ENCODE assay signal across 20 cellular contexts in the genomic region with DNA sequence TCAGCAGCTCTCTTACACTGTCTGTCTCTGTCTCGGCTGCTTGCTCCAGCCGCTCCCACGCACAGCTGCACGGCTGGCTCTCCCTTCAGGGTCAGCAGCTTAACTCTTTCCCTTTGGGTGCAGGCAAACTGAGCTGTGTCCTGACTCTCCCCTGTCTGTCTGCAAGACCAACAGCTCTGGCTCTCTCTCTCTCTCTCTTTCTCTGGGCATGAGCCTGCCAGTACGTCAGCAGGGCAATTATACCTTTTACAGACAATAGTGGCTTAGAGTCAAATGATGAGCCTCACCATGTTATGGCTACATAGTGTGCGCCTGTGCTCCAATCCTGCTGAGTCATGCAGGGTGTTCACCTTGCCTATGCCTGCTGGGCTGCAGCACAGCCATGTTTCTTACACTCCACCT.
DNase-seq lines count a peak whose midpoint lies in the region; ATAC-seq and TF ChIP-seq lines count a peak whose summit lies in the region.
"Had no signal": no experiment of that assay in that cellular context is flagged by ENCODE, and none has a peak within 500 bp of the region (broad histone marks: within the 10 kb centered on the region; RNA-seq: fewer than 3 reads in every experiment).

No MANE protein-coding gene starts in this region.

- no peak for TF ChIP-seq EP300 in ovary (IDR thresholded peaks at IDR 0.05)

- H3K36me3 ChIP-seq in ovary: no peaks in the 10 kb centered on the region
- H3K36me3 ChIP-seq: tibial artery had no signal

- 10 to 19% (median 10%) methylated on average over 6 of the region's 6 CpGs for WGBS in ovary, 3 donors

- H3K4me1 ChIP-seq in ovary (ENCODE audit: insufficient read depth): peaks cover 2% of the 10 kb centered on the region
- H3K4me1 ChIP-seq: tibial artery had no signal

- no peaks in the 10 kb centered on the region for H3K9me3 ChIP-seq in ovary
- H3K9me3 ChIP-seq: mucosa of descending colon, SK-N-SH, tibial artery had no signal

- DNase-seq in DMS 273 (lab: John Stamatoyannopoulos, UW; ENCODE audit: unreplicated experiment) (peak; percentile 28), DMS 273 treated with DMSO at 0.1 percent for 48 hours (lab: John Stamatoyannopoulos, UW) (no peak), NAMALWA (ENCODE audit: low spot score) (peak; percentile 1), epithelial cell of esophagus (ENCODE audit: low read depth) (peak; percentile 56), ovary (peak in 4 of 5 donors; percentile 28 to 67 (median 56)), dermis blood vessel endothelial cell (no peak)
- DNase-seq: activated CD4-positive, alpha-beta memory T cell treated with anti-CD3 and anti-CD28 coated beads, Interleukin-2, amount 10 ng/mL, durations not matched to agents 7 days and 5 days; activated naive CD8-positive, alpha-beta T cell treated with anti-CD3 and anti-CD28 coated beads for 36 hours; activated T-cell treated with anti-CD3 and anti-CD28 coated beads, Interleukin-2, amount 50 U/mL, for 72 hours; caudate nucleus; kidney; mucosa of descending colon; NCI-H1105; NCI-H345; nucleus accumbens; SK-N-SH; tibial artery had no signal

- H3K27me3 ChIP-seq in ovary: no peaks in the 10 kb centered on the region
- H3K27me3 ChIP-seq: tibial artery had no signal

- TF ChIP-seq CTCF in epithelial cell of esophagus (IDR thresholded peaks at IDR 0.05; ENCODE audit: insufficient read depth, low read depth, low read length, missing control alignments): no peak
- TF ChIP-seq CTCF in ovary (IDR thresholded peaks at IDR 0.05): no peak

- H3K4me3 ChIP-seq in epithelial cell of esophagus (ENCODE audit: low read length) (no peak overlapping the region), ovary (no peak overlapping the region)
- H3K4me3 ChIP-seq: mucosa of descending colon, tibial artery had no signal

- intact Hi-C loops in ovary (cut with DNase I): no loop called here

- no peak overlapping the region for H3K27ac ChIP-seq in ovary
- H3K27ac ChIP-seq: 22Rv1, tibial artery had no signal

- no peak for TF ChIP-seq POLR2A in ovary (IDR thresholded peaks at IDR 0.05)

- ATAC-seq in GM19351 (IDR thresholded peaks at IDR 0.05; ENCODE audit: unreplicated experiment) (no peak), HG02973 (IDR thresholded peaks at IDR 0.05; ENCODE audit: unreplicated experiment) (no peak)
- ATAC-seq: activated T-cell treated with anti-CD3 and anti-CD28 coated beads, Interleukin-2, amount 50 U/mL, for 72 hours; mucosa of descending colon had no signal

Comparison
In these comparisons a context has a peak if more than half of its experiments do, and no peak if none do; other contexts are left out.
1. DNase-seq: peak in DMS 273 (single experiment), NAMALWA (single experiment), epithelial cell of esophagus (single experiment) and ovary (4 of 5); none in DMS 273 treated with DMSO at 0.1 percent for 48 hours (single experiment) and dermis blood vessel endothelial cell (single experiment).